In genomic region chr1:52037402-52037814, GRCh38 we compare ENCODE assay signal across 1 cellular context.
TF ChIP-seq lines count a peak whose summit lies in the region.

No MANE protein-coding gene starts in this region.

TF ChIP-seq in HepG2, 621 proteins besides CTCF, POLR2A, EP300 and RAD21 (continued from another document and continues in another):
- TF ChIP-seq DMTF1 (CRISPR knock-in tag; IDR thresholded peaks at IDR 0.05) (no peak), ZNF292 (CRISPR knock-in tag; IDR thresholded peaks at IDR 0.05; ENCODE audit: borderline replicate concordance, low read depth) (peak; percentile 80; the same call in 1 of the 2 replicates), ZBTB3 (CRISPR knock-in tag; IDR thresholded peaks at IDR 0.05; ENCODE audit: borderline replicate concordance, low read depth) (no peak; the same call in 1 of the 2 replicates), SP140L (CRISPR knock-in tag; IDR thresholded peaks at IDR 0.05; ENCODE audit: borderline replicate concordance) (no peak), IKZF4 (CRISPR knock-in tag; IDR thresholded peaks at IDR 0.05; ENCODE audit: borderline replicate concordance, low read depth, not compliant biosample characterization) (no peak), MAZ (IDR thresholded peaks at IDR 0.05; ENCODE audit: borderline replicate concordance, low read depth, low read length) (no peak), MAZ (CRISPR knock-in tag; IDR thresholded peaks at IDR 0.05; ENCODE audit: low read depth) (peak; percentile 50), LCORL (IDR thresholded peaks at IDR 0.05) (no peak), LCORL (CRISPR knock-in tag; IDR thresholded peaks at IDR 0.05) (peak; percentile 98), ZXDC (CRISPR knock-in tag; IDR thresholded peaks at IDR 0.05) (no peak), PTBP1 (IDR thresholded peaks at IDR 0.05; ENCODE audit: low read depth, low read length, poor library complexity, severe bottlenecking) (no peak), ZFP37 (CRISPR knock-in tag; IDR thresholded peaks at IDR 0.05; ENCODE audit: borderline replicate concordance) (peak; percentile 84; the same call in 1 of the 2 replicates), ZNF7 (CRISPR knock-in tag; IDR thresholded peaks at IDR 0.05) (0 out of 2 replicates have a peak, but pooled peaks have one; percentile 10), CREB1 (IDR thresholded peaks at IDR 0.05) (no peak), CREB1 (CRISPR knock-in tag; IDR thresholded peaks at IDR 0.05) (peak; percentile 87), SNAI1 (CRISPR knock-in tag; IDR thresholded peaks at IDR 0.05; ENCODE audit: borderline replicate concordance) (no peak), SP1 (IDR thresholded peaks at IDR 0.05) (no peak), SP1 (CRISPR knock-in tag; IDR thresholded peaks at IDR 0.05) (no peak), TARDBP (CRISPR knock-in tag; IDR thresholded peaks at IDR 0.05) (peak; percentile 90), ZSCAN29 (CRISPR knock-in tag; conservative IDR thresholded peaks at IDR 0.05) (peak; percentile 88), XRCC5 (optimal IDR thresholded peaks at IDR 0.05; ENCODE audit: low read length) (no peak), NR2F1 (CRISPR knock-in tag; IDR thresholded peaks at IDR 0.05) (peak; percentile 72 to 76), MXI1 (IDR thresholded peaks at IDR 0.05; ENCODE audit: borderline replicate concordance, low read depth, low read length) (0 out of 3 replicates have a peak, but pooled peaks have one; percentile 13), SCMH1 (CRISPR knock-in tag; IDR thresholded peaks at IDR 0.05; ENCODE audit: borderline replicate concordance) (no peak), ZNF180 (CRISPR knock-in tag; IDR thresholded peaks at IDR 0.05; ENCODE audit: borderline replicate concordance, low read depth) (no peak), SATB2 (CRISPR knock-in tag; IDR thresholded peaks at IDR 0.05) (peak; percentile 44; the same call in 1 of the 2 replicates), ZNF773 (CRISPR knock-in tag; IDR thresholded peaks at IDR 0.05; ENCODE audit: borderline replicate concordance) (no peak), ZNF446 (CRISPR knock-in tag; IDR thresholded peaks at IDR 0.05) (no peak), MTF1 (CRISPR knock-in tag; IDR thresholded peaks at IDR 0.05) (no peak), ZNF549 (CRISPR knock-in tag; IDR thresholded peaks at IDR 0.05) (no peak), SALL2 (CRISPR knock-in tag; IDR thresholded peaks at IDR 0.05) (peak; percentile 71), NFE2L2 (IDR thresholded peaks at IDR 0.05; ENCODE audit: low read length) (no peak), ZSCAN30 (CRISPR knock-in tag; IDR thresholded peaks at IDR 0.05) (no peak), HOXA7 (CRISPR knock-in tag; IDR thresholded peaks at IDR 0.05) (no peak), DNMT3B (CRISPR knock-in tag; conservative IDR thresholded peaks at IDR 0.05) (no peak; the same call in 1 of the 2 replicates), RBAK (CRISPR knock-in tag; IDR thresholded peaks at IDR 0.05) (no peak), ZNF34 (CRISPR knock-in tag; IDR thresholded peaks at IDR 0.05; ENCODE audit: borderline replicate concordance) (peak; percentile 85; the same call in 1 of the 2 replicates), GZF1 (CRISPR knock-in tag; IDR thresholded peaks at IDR 0.05) (no peak), ZNF124 (CRISPR knock-in tag; IDR thresholded peaks at IDR 0.05) (peak; percentile 91), KLF6 (CRISPR knock-in tag; IDR thresholded peaks at IDR 0.05) (peak; percentile 90), KDM6A (CRISPR knock-in tag; IDR thresholded peaks at IDR 0.05; ENCODE audit: low read depth) (peak; percentile 78; the same call in 1 of the 2 replicates), ZNF660 (CRISPR knock-in tag; IDR thresholded peaks at IDR 0.05; ENCODE audit: borderline replicate concordance, low read depth) (no peak), SNRNP70 (IDR thresholded peaks at IDR 0.05; ENCODE audit: low read depth, low read length) (no peak), TBX2 (CRISPR knock-in tag; IDR thresholded peaks at IDR 0.05; ENCODE audit: borderline replicate concordance) (peak; percentile 97), REPIN1 (CRISPR knock-in tag; IDR thresholded peaks at IDR 0.05; ENCODE audit: borderline replicate concordance, low read depth) (peak; percentile 93), MED1 (CRISPR knock-in tag; IDR thresholded peaks at IDR 0.05) (peak; percentile 95), MAFK (conservative IDR thresholded peaks at IDR 0.05 in 1 of 2, IDR thresholded peaks at IDR 0.05 in 1 of 2; ENCODE audit: low read length in 2 of 2) (no peak), DDIT3 (CRISPR knock-in tag; IDR thresholded peaks at IDR 0.05) (0 out of 2 replicates have a peak, but pooled peaks have one; percentile 45), RELA (CRISPR knock-in tag; IDR thresholded peaks at IDR 0.05) (no peak), STAG1 (CRISPR knock-in tag; IDR thresholded peaks at IDR 0.05) (peak; percentile 30; the same call in 1 of the 2 replicates), TCF7 (IDR thresholded peaks at IDR 0.05; ENCODE audit: low read depth) (peak; percentile 95), NFIC (IDR thresholded peaks at IDR 0.05; ENCODE audit: low read length) (peak; percentile 82; the same call in 1 of the 2 replicates), ZBTB7B (CRISPR knock-in tag; IDR thresholded peaks at IDR 0.05) (peak; percentile 69; the same call in 1 of the 2 replicates), U2AF1 (optimal IDR thresholded peaks at IDR 0.05; ENCODE audit: low read depth, low read length) (no peak), NR2F2 (IDR thresholded peaks at IDR 0.05; ENCODE audit: borderline replicate concordance, low read depth) (peak; percentile 91)
- TF ChIP-seq, protein P1, sequence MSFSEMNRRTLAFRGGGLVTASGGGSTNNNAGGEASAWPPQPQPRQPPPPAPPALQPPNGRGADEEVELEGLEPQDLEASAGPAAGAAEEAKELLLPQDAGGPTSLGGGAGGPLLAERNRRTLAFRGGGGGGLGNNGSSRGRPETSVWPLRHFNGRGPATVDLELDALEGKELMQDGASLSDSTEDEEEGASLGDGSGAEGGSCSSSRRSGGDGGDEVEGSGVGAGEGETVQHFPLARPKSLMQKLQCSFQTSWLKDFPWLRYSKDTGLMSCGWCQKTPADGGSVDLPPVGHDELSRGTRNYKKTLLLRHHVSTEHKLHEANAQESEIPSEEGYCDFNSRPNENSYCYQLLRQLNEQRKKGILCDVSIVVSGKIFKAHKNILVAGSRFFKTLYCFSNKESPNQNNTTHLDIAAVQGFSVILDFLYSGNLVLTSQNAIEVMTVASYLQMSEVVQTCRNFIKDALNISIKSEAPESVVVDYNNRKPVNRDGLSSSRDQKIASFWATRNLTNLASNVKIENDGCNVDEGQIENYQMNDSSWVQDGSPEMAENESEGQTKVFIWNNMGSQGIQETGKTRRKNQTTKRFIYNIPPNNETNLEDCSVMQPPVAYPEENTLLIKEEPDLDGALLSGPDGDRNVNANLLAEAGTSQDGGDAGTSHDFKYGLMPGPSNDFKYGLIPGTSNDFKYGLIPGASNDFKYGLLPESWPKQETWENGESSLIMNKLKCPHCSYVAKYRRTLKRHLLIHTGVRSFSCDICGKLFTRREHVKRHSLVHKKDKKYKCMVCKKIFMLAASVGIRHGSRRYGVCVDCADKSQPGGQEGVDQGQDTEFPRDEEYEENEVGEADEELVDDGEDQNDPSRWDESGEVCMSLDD (CRISPR knock-in tag; IDR thresholded peaks at IDR 0.05; ENCODE audit: borderline replicate concordance), result peak; percentile 49; the same call in 1 of the 2 replicates
- TF ChIP-seq, protein P2, sequence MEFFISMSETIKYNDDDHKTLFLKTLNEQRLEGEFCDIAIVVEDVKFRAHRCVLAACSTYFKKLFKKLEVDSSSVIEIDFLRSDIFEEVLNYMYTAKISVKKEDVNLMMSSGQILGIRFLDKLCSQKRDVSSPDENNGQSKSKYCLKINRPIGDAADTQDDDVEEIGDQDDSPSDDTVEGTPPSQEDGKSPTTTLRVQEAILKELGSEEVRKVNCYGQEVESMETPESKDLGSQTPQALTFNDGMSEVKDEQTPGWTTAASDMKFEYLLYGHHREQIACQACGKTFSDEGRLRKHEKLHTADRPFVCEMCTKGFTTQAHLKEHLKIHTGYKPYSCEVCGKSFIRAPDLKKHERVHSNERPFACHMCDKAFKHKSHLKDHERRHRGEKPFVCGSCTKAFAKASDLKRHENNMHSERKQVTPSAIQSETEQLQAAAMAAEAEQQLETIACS (CRISPR knock-in tag; IDR thresholded peaks at IDR 0.05), result no peak
- TF ChIP-seq, protein P3, sequence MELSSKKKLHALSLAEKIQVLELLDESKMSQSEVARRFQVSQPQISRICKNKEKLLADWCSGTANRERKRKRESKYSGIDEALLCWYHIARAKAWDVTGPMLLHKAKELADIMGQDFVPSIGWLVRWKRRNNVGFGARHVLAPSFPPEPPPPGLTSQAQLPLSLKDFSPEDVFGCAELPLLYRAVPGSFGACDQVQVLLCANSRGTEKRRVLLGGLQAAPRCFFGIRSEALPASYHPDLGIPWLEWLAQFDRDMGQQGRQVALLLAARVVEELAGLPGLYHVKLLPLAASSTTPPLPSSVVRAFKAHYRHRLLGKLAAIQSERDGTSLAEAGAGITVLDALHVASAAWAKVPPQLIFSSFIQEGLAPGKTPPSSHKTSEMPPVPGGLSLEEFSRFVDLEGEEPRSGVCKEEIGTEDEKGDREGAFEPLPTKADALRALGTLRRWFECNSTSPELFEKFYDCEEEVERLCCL (CRISPR knock-in tag; IDR thresholded peaks at IDR 0.05; ENCODE audit: borderline replicate concordance), result no peak
- TF ChIP-seq, protein P4, sequence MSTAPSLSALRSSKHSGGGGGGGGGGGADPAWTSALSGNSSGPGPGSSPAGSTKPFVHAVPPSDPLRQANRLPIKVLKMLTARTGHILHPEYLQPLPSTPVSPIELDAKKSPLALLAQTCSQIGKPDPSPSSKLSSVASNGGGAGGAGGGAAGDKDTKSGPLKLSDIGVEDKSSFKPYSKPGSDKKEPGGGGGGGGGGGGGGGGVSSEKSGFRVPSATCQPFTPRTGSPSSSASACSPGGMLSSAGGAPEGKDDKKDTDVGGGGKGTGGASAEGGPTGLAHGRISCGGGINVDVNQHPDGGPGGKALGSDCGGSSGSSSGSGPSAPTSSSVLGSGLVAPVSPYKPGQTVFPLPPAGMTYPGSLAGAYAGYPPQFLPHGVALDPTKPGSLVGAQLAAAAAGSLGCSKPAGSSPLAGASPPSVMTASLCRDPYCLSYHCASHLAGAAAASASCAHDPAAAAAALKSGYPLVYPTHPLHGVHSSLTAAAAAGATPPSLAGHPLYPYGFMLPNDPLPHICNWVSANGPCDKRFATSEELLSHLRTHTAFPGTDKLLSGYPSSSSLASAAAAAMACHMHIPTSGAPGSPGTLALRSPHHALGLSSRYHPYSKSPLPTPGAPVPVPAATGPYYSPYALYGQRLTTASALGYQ (CRISPR knock-in tag; IDR thresholded peaks at IDR 0.05), result peak; percentile 90
- TF ChIP-seq, protein P5, sequence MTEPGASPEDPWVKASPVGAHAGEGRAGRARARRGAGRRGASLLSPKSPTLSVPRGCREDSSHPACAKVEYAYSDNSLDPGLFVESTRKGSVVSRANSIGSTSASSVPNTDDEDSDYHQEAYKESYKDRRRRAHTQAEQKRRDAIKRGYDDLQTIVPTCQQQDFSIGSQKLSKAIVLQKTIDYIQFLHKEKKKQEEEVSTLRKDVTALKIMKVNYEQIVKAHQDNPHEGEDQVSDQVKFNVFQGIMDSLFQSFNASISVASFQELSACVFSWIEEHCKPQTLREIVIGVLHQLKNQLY (CRISPR knock-in tag; IDR thresholded peaks at IDR 0.05), result peak; percentile 84
- TF ChIP-seq, protein P6, sequence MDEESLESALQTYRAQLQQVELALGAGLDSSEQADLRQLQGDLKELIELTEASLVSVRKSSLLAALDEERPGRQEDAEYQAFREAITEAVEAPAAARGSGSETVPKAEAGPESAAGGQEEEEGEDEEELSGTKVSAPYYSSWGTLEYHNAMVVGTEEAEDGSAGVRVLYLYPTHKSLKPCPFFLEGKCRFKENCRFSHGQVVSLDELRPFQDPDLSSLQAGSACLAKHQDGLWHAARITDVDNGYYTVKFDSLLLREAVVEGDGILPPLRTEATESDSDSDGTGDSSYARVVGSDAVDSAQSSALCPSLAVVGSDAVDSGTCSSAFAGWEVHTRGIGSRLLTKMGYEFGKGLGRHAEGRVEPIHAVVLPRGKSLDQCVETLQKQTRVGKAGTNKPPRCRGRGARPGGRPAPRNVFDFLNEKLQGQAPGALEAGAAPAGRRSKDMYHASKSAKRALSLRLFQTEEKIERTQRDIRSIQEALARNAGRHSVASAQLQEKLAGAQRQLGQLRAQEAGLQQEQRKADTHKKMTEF (CRISPR knock-in tag; IDR thresholded peaks at IDR 0.05), result peak; percentile 97
